ENCODE assay signal across 1 cellular context in genomic region chr10:73871295-73871914, GRCh38.
TF ChIP-seq lines count a peak whose summit lies in the region.

No MANE protein-coding gene starts in this region.

TF ChIP-seq in GM23338, 12 proteins besides CTCF, POLR2A, EP300 and RAD21 (continued from another document):
- TF ChIP-seq, protein P1, sequence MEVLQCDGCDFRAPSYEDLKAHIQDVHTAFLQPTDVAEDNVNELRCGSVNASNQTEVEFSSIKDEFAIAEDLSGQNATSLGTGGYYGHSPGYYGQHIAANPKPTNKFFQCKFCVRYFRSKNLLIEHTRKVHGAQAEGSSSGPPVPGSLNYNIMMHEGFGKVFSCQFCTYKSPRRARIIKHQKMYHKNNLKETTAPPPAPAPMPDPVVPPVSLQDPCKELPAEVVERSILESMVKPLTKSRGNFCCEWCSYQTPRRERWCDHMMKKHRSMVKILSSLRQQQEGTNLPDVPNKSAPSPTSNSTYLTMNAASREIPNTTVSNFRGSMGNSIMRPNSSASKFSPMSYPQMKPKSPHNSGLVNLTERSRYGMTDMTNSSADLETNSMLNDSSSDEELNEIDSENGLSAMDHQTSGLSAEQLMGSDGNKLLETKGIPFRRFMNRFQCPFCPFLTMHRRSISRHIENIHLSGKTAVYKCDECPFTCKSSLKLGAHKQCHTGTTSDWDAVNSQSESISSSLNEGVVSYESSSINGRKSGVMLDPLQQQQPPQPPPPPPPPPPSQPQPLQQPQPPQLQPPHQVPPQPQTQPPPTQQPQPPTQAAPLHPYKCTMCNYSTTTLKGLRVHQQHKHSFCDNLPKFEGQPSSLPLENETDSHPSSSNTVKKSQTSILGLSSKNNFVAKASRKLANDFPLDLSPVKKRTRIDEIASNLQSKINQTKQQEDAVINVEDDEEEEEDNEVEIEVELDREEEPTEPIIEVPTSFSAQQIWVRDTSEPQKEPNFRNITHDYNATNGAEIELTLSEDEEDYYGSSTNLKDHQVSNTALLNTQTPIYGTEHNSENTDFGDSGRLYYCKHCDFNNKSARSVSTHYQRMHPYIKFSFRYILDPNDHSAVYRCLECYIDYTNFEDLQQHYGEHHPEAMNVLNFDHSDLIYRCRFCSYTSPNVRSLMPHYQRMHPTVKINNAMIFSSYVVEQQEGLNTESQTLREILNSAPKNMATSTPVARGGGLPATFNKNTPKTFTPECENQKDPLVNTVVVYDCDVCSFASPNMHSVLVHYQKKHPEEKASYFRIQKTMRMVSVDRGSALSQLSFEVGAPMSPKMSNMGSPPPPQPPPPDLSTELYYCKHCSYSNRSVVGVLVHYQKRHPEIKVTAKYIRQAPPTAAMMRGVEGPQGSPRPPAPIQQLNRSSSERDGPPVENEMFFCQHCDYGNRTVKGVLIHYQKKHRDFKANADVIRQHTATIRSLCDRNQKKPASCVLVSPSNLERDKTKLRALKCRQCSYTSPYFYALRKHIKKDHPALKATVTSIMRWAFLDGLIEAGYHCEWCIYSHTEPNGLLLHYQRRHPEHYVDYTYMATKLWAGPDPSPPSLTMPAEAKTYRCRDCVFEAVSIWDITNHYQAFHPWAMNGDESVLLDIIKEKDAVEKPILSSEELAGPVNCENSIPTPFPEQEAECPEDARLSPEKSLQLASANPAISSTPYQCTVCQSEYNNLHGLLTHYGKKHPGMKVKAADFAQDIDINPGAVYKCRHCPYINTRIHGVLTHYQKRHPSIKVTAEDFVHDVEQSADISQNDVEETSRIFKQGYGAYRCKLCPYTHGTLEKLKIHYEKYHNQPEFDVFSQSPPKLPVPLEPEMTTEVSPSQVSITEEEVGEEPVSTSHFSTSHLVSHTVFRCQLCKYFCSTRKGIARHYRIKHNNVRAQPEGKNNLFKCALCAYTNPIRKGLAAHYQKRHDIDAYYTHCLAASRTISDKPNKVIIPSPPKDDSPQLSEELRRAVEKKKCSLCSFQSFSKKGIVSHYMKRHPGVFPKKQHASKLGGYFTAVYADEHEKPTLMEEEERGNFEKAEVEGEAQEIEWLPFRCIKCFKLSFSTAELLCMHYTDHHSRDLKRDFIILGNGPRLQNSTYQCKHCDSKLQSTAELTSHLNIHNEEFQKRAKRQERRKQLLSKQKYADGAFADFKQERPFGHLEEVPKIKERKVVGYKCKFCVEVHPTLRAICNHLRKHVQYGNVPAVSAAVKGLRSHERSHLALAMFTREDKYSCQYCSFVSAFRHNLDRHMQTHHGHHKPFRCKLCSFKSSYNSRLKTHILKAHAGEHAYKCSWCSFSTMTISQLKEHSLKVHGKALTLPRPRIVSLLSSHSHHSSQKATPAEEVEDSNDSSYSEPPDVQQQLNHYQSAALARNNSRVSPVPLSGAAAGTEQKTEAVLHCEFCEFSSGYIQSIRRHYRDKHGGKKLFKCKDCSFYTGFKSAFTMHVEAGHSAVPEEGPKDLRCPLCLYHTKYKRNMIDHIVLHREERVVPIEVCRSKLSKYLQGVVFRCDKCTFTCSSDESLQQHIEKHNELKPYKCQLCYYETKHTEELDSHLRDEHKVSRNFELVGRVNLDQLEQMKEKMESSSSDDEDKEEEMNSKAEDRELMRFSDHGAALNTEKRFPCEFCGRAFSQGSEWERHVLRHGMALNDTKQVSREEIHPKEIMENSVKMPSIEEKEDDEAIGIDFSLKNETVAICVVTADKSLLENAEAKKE (CRISPR knock-in tag; IDR thresholded peaks at IDR 0.05) = no peak
TF ChIP-seq in GM23338: peak in this region for 0.
